27 cellular contexts compared by ENCODE assay signal in the genomic region with DNA sequence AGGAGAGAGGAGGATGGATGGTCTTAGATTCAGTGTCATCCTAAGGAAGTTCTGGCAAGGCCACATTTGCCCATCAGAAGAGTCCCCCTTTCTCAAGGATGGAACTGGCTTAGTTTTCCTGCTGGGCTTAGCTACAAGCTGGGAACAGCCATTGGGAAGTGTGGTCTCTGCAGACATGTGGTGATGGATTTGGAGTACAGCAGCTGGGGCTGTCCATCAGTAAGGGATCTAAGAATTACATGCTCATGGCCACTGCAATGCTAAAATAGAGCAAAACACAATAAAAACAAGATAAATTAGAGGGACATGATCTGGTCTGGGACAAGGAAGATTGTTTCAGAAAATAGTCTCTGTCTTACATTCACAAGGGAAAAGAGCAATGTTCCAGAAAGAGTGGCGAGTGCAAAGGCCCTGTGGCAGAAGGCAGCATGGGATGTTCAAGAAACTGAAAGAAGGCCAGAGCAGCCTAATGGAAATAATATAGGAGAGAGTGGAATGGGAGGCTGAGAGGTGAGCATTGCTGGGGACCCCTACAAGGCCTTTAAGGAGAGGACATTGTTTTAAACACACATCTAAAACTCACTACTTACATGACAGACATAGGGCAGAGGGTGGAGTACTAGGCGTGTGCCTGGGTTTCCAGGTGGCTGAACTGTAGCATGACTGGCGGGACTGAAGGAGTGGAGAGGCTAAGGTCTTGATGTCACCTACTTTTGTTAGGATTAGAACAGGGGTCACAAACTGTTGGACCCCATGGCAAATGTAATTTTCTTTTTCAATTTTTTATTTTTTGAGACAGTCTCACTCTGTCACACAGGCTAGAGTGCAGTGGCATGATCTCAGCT. TPM values are rescaled to one million over a fixed set of nuclear protein-coding genes. Genes with fewer than 3 reads are reported as not detected.
"Had no signal": no experiment of that assay in that cellular context is flagged by ENCODE, and none has a peak within 500 bp of the region (broad histone marks: within the 10 kb centered on the region; RNA-seq: fewer than 3 reads in every experiment).

No MANE protein-coding gene starts in this region.

- H2AFZ ChIP-seq: parathyroid adenoma had no signal

- H3K79me2 ChIP-seq: parathyroid adenoma had no signal

- H3K4me3 ChIP-seq: left ventricle myocardium inferior, smooth muscle cell, vagina had no signal

- H3K27me3 ChIP-seq: vagina had no signal

- H3K4me2 ChIP-seq: smooth muscle cell had no signal

- H3K27ac Mint-ChIP-seq: activated CD4-positive, alpha-beta memory T cell treated with anti-CD3 and anti-CD28 coated beads, Interleukin-2, amount 10 ng/mL, durations not matched to agents 7 days and 5 days; activated CD4-positive, alpha-beta T cell treated with anti-CD3 and anti-CD28 coated beads, Interleukin-2, amount 10 ng/mL, durations not matched to agents 24 days and 14 days; activated naive CD4-positive, alpha-beta T cell treated with anti-CD3 and anti-CD28 coated beads, Interleukin-2, amount 50 U/mL, for 24 hours; brain; dendritic cell treated with granulocyte-macrophage colony-stimulating factor and Interleukin-4, amounts not matched to agents 40 ng/mL and 50 ng/mL, for 4 days; mesothelial cell of epicardium; natural killer cell treated with Interleukin-12 subunit alpha and Interleukin-12 subunit beta and Interleukin-15 and Interleukin-18, amount 100 ng/mL, for 72 hours; stimulated activated memory B cell treated with anti-CD40 and anti-IgM and Interleukin-4, amounts not matched to agents 10 μg/mL and 1 μg/mL and 100 μg/mL, for 72 hours had no signal

- FAIRE-seq: endometrium had no signal

- H3K27me3 Mint-ChIP-seq: activated CD4-positive, alpha-beta memory T cell treated with anti-CD3 and anti-CD28 coated beads, Interleukin-2, amount 10 ng/mL, durations not matched to agents 7 days and 5 days; activated CD4-positive, alpha-beta T cell treated with anti-CD3 and anti-CD28 coated beads, Interleukin-2, amount 10 ng/mL, durations not matched to agents 24 days and 14 days; dendritic cell treated with granulocyte-macrophage colony-stimulating factor and Interleukin-4, amounts not matched to agents 40 ng/mL and 50 ng/mL, for 4 days had no signal

- H3K4me1 Mint-ChIP-seq: activated CD4-positive, alpha-beta memory T cell treated with anti-CD3 and anti-CD28 coated beads, Interleukin-2, amount 10 ng/mL, durations not matched to agents 7 days and 5 days; activated CD4-positive, alpha-beta T cell treated with anti-CD3 and anti-CD28 coated beads, Interleukin-2, amount 10 ng/mL, durations not matched to agents 24 days and 14 days; activated naive CD4-positive, alpha-beta T cell treated with anti-CD3 and anti-CD28 coated beads, Interleukin-2, amount 50 U/mL, for 24 hours; mesothelial cell of epicardium; stimulated activated memory B cell treated with anti-CD40 and anti-IgM and Interleukin-4, amounts not matched to agents 10 μg/mL and 1 μg/mL and 100 μg/mL, for 72 hours had no signal

- H3K27ac ChIP-seq: left ventricle myocardium inferior, parathyroid adenoma, vagina had no signal

- H3K4me3 Mint-ChIP-seq: activated CD4-positive, alpha-beta memory T cell treated with anti-CD3 and anti-CD28 coated beads, Interleukin-2, amount 10 ng/mL, durations not matched to agents 7 days and 5 days; activated CD4-positive, alpha-beta T cell treated with anti-CD3 and anti-CD28 coated beads, Interleukin-2, amount 10 ng/mL, durations not matched to agents 24 days and 14 days; activated naive CD4-positive, alpha-beta T cell treated with anti-CD3 and anti-CD28 coated beads, Interleukin-2, amount 50 U/mL, for 24 hours; brain; dendritic cell treated with granulocyte-macrophage colony-stimulating factor and Interleukin-4, amounts not matched to agents 40 ng/mL and 50 ng/mL, for 4 days; mesothelial cell of epicardium; natural killer cell treated with Interleukin-12 subunit alpha and Interleukin-12 subunit beta and Interleukin-15 and Interleukin-18, amount 100 ng/mL, for 72 hours; stimulated activated memory B cell treated with anti-CD40 and anti-IgM and Interleukin-4, amounts not matched to agents 10 μg/mL and 1 μg/mL and 100 μg/mL, for 72 hours had no signal

- H3K9me3 ChIP-seq: left ventricle myocardium inferior, vagina had no signal

- H3K36me3 ChIP-seq: left ventricle myocardium inferior, vagina had no signal

- H3K9me3 Mint-ChIP-seq: activated CD4-positive, alpha-beta memory T cell treated with anti-CD3 and anti-CD28 coated beads, Interleukin-2, amount 10 ng/mL, durations not matched to agents 7 days and 5 days; dendritic cell treated with granulocyte-macrophage colony-stimulating factor and Interleukin-4, amounts not matched to agents 40 ng/mL and 50 ng/mL, for 4 days; mesothelial cell of epicardium had no signal

- H3K4me1 ChIP-seq: left ventricle myocardium inferior, parathyroid adenoma, vagina had no signal

- ATAC-seq: activated CD4-positive, CD25-positive, alpha-beta regulatory T cell treated with anti-CD3 and anti-CD28 coated beads, Interleukin-2, amount 50 U/mL, for 24 hours; natural killer cell treated with Interleukin-12 subunit alpha and Interleukin-12 subunit beta and Interleukin-15 and Interleukin-18, amount 100 ng/mL, for 72 hours; sciatic nerve; stimulated activated memory B cell treated with anti-CD40 and anti-IgM and Interleukin-4, amounts not matched to agents 10 μg/mL and 1 μg/mL and 100 μg/mL, for 72 hours had no signal

- H3K36me3 Mint-ChIP-seq: activated naive CD4-positive, alpha-beta T cell treated with anti-CD3 and anti-CD28 coated beads, Interleukin-2, amount 50 U/mL, for 24 hours; brain; mesothelial cell of epicardium; natural killer cell treated with Interleukin-12 subunit alpha and Interleukin-12 subunit beta and Interleukin-15 and Interleukin-18, amount 100 ng/mL, for 72 hours; stimulated activated memory B cell treated with anti-CD40 and anti-IgM and Interleukin-4, amounts not matched to agents 10 μg/mL and 1 μg/mL and 100 μg/mL, for 72 hours had no signal

- DNase-seq: activated CD4-positive, alpha-beta memory T cell treated with anti-CD3 and anti-CD28 coated beads, Interleukin-2, amount 10 ng/mL, durations not matched to agents 7 days and 5 days; activated CD4-positive, alpha-beta T cell treated with anti-CD3 and anti-CD28 coated beads, Interleukin-2, amount 10 ng/mL, durations not matched to agents 24 days and 14 days; activated gamma-delta T cell treated with Interleukin-2 at 50 U/mL for 16 hours; anterior cingulate cortex; effector CD4-positive, alpha-beta T cell; foreskin fibroblast; left ventricle myocardium inferior; stimulated activated CD4-positive, alpha-beta T cell treated with anti-CD3 and anti-CD28 coated beads, Interleukin-15, amount 100 ng/mL, for 24 hours; T-helper 9 cell; trophoblast cell had no signal

RNA-seq across cellular contexts. Expression of a gene that starts 17.0 kb away (rescaled TPM):
- total RNA-seq: activated CD4-positive, alpha-beta memory T cell treated with anti-CD3 and anti-CD28 coated beads, Interleukin-2, amount 10 ng/mL, durations not matched to agents 7 days and 5 days; activated CD4-positive, alpha-beta T cell treated with anti-CD3 and anti-CD28 coated beads, Interleukin-2, amount 10 ng/mL, durations not matched to agents 24 days and 14 days; cardiac septum; chondrocyte; fibroblast of lung; left ventricle myocardium inferior; lung microvascular endothelial cell; natural killer cell treated with Interleukin-12 subunit alpha and Interleukin-12 subunit beta and Interleukin-15 and Interleukin-18, amount 100 ng/mL, for 72 hours; T-helper 1 cell treated with Interleukin-12 subunit alpha and Interleukin-12 subunit beta and Interleukin-4 antibody, amounts not matched to agents 30 ng/mL and 1 ng/mL, for 36 hours had no signal
- polyA plus RNA-seq: fibroblast of lung had no signal
